1 cellular context compared by ENCODE assay signal in genomic region chr6:134415681-134416080, GRCh38.
TF ChIP-seq lines count a peak whose summit lies in the region.

No MANE protein-coding gene starts in this region.

TF ChIP-seq in H1, 55 proteins besides CTCF, POLR2A, EP300 and RAD21 (continued from another document):
- TF ChIP-seq SIRT6 (IDR thresholded peaks at IDR 0.05; ENCODE audit: low read length) (no peak), HDAC6 (IDR thresholded peaks at IDR 0.05; ENCODE audit: low read depth, low read length) (no peak), TBP (IDR thresholded peaks at IDR 0.05; ENCODE audit: low read depth, low read length) (no peak), YY1 (IDR thresholded peaks at IDR 0.05; ENCODE audit: low read depth, low read length) (no peak), HDAC2 (IDR thresholded peaks at IDR 0.05; ENCODE audit: borderline replicate concordance in 1 of 2, low read depth in 2 of 2, low read length in 2 of 2) (no peak), CEBPB (IDR thresholded peaks at IDR 0.05; ENCODE audit: low read depth, low read length) (no peak), SP1 (IDR thresholded peaks at IDR 0.05; ENCODE audit: low read depth, low read length) (no peak), TAF7 (optimal IDR thresholded peaks at IDR 0.05; ENCODE audit: borderline replicate concordance, low read depth, low read length) (no peak), SP4 (IDR thresholded peaks at IDR 0.05; ENCODE audit: low read length) (no peak), NRF1 (IDR thresholded peaks at IDR 0.05; ENCODE audit: low read depth, low read length) (no peak), TEAD4 (IDR thresholded peaks at IDR 0.05; ENCODE audit: low read depth, low read length) (no peak), NANOG (IDR thresholded peaks at IDR 0.05; ENCODE audit: insufficient read depth, low read depth, low read length, poor library complexity, severe bottlenecking) (no peak)
